ENCODE assay signal across 23 cellular contexts in genomic region chr22:40001800-40002577, GRCh38. TPM values are rescaled to one million over a fixed set of nuclear protein-coding genes. Genes with fewer than 3 reads are reported as not detected.
DNase-seq lines count a peak whose midpoint lies in the region; ATAC-seq, FAIRE-seq and TF ChIP-seq lines count a peak whose summit lies in the region.
"Had no signal": no experiment of that assay in that cellular context is flagged by ENCODE, and none has a peak within 500 bp of the region (broad histone marks: within the 10 kb centered on the region; RNA-seq: fewer than 3 reads in every experiment).

No MANE protein-coding gene starts in this region.

- H3K9me3 Mint-ChIP-seq in natural killer cell treated with Interleukin-12 subunit alpha and Interleukin-12 subunit beta and Interleukin-15 and Interleukin-18, amount 100 ng/mL, for 72 hours = no peaks in the 10 kb centered on the region
- H3K9me3 Mint-ChIP-seq in natural killer cell (no peaks in the 10 kb centered on the region), MCF 10A (ENCODE audit: unreplicated experiment) (no peaks in the 10 kb centered on the region)

- no peak for FAIRE-seq in kidney (lab: Jason Lieb, UNC)
- FAIRE-seq: A549 had no signal

- TF ChIP-seq CTCF in natural killer cell (IDR thresholded peaks at IDR 0.05) (no peak), MCF 10A (IDR thresholded peaks at IDR 0.05; ENCODE audit: unreplicated experiment) (no peak), kidney (IDR thresholded peaks at IDR 0.05; ENCODE audit: borderline replicate concordance, extremely low read depth, insufficient read depth) (no peak), GM10266 (IDR thresholded peaks at IDR 0.05; ENCODE audit: control insufficient read depth, insufficient read depth, low read depth, missing control alignments) (no peak), gastrocnemius medialis (IDR thresholded peaks at IDR 0.05 in 4 of 5, conservative IDR thresholded peaks at IDR 0.05 in 1 of 5) (no peak)

- in situ Hi-C loops in gastrocnemius medialis (cut with MboI; ENCODE audit: low sequenced_read_pairs in 4 of 4) = loop anchor here in 1 of 4 donors (25.0 kb wide), 1 partner anchor 640 kb away; no protein-coding TSS in a partner anchor

- H3K27me3 Mint-ChIP-seq in natural killer cell treated with Interleukin-12 subunit alpha and Interleukin-12 subunit beta and Interleukin-15 and Interleukin-18, amount 100 ng/mL, for 72 hours = peaks cover 0 to 9% of the 10 kb centered on the region in 2 donors
- H3K27me3 Mint-ChIP-seq in natural killer cell (ENCODE audit: low read depth in 2 of 2) (peaks cover 13 to 17% of the 10 kb centered on the region in 2 donors), MCF 10A (ENCODE audit: insufficient read depth, unreplicated experiment) (no peaks in the 10 kb centered on the region)
- H3K27me3 Mint-ChIP-seq: activated naive CD8-positive, alpha-beta T cell had no signal

- POLR2A ChIA-PET in MCF 10A (lab: Yijun Ruan, JAX) = interaction anchor here (0.7 to 2.8 kb wide), 5 partner anchors 14 to 482 kb away, joined by 3 to 11 read pairs (median 4); partner anchors contain the start of gene ATF4

- H3K36me3 ChIP-seq in kidney (ENCODE audit: control insufficient read depth in 1 of 2, insufficient read depth in 2 of 2, low read length in 2 of 2) (no peaks in the 10 kb centered on the region), gastrocnemius medialis (no peaks in the 10 kb centered on the region)
- H3K36me3 ChIP-seq: left lung, SJSA1, upper lobe of left lung had no signal

- no peaks in the 10 kb centered on the region for H3K4me1 Mint-ChIP-seq in natural killer cell treated with Interleukin-12 subunit alpha and Interleukin-12 subunit beta and Interleukin-15 and Interleukin-18, amount 100 ng/mL, for 72 hours (ENCODE audit: low read depth in 2 of 2)
- H3K4me1 Mint-ChIP-seq in natural killer cell (no peaks in the 10 kb centered on the region), MCF 10A (ENCODE audit: insufficient read depth, unreplicated experiment) (peaks cover 60% of the 10 kb centered on the region)

- no peak overlapping the region for H3K9ac ChIP-seq in kidney (ENCODE audit: low read length in 2 of 2)

- H3K4me1 ChIP-seq in kidney (ENCODE audit: control insufficient read depth in 1 of 2, insufficient read depth in 1 of 2, low read depth in 1 of 2, low read length in 2 of 2) (peaks cover 12 to 35% of the 10 kb centered on the region in 2 donors), gastrocnemius medialis (no peaks in the 10 kb centered on the region)
- H3K4me1 ChIP-seq: left lung, psoas muscle, SJSA1 had no signal

- peak; percentile 54 for DNase-seq in natural killer cell treated with Interleukin-12 subunit alpha and Interleukin-12 subunit beta and Interleukin-15 and Interleukin-18, amount 100 ng/mL, for 72 hours (ENCODE audit: low spot score)
- DNase-seq in natural killer cell (no peak), MCF 10A (ENCODE audit: unreplicated experiment) (peak; percentile 66), kidney (peak; percentile 45), GM10266 (ENCODE audit: extremely low spot score) (no peak), gastrocnemius medialis (no peak)
- DNase-seq: activated CD4-positive, alpha-beta T cell treated with anti-CD3 and anti-CD28 coated beads, Interleukin-2, amount 50 U/mL, for 1 hour; activated T-cell treated with anti-CD3 and anti-CD28 coated beads, Interleukin-2, amount 50 U/mL, for 1 hour; DND-41; left lung; NCI-H146; NCI-H226; psoas muscle; stimulated activated naive CD4-positive, alpha-beta T cell treated with Interleukin-2 at 50 U/mL for 16 hours; T-helper 9 cell; upper lobe of left lung had no signal

- H3K9me3 ChIP-seq in kidney (ENCODE audit: control insufficient read depth in 1 of 2, low read length in 2 of 2) = no peaks in the 10 kb centered on the region
- H3K9me3 ChIP-seq in gastrocnemius medialis = no peaks in the 10 kb centered on the region
- H3K9me3 ChIP-seq: A549, left lung, psoas muscle, SJSA1, upper lobe of left lung had no signal

- no TSS peak for BruUV-seq in MCF 10A (replicated peaks; lab: Mats Ljungman, UMichigan)

- intact Hi-C loops in natural killer cell (cut with micrococcal nuclease) = no loop called here
- intact Hi-C loops in MCF 10A (cut with micrococcal nuclease) = no loop called here
- intact Hi-C loops in kidney (cut with DNase I) = no loop called here
- intact Hi-C loops in gastrocnemius medialis (cut with DNase I; ENCODE audit: low total_unique reads) = no loop called here

- no peak for ATAC-seq in natural killer cell treated with Interleukin-12 subunit alpha and Interleukin-12 subunit beta and Interleukin-15 and Interleukin-18, amount 100 ng/mL, for 72 hours
- ATAC-seq in natural killer cell (no peak), HG03108 (IDR thresholded peaks at IDR 0.05; ENCODE audit: unreplicated experiment) (no peak), gastrocnemius medialis (no peak), HG02852 (IDR thresholded peaks at IDR 0.05; ENCODE audit: unreplicated experiment) (no peak)
- ATAC-seq: A549, left lung, psoas muscle had no signal

- no peaks in the 10 kb centered on the region for H3K36me3 Mint-ChIP-seq in natural killer cell treated with Interleukin-12 subunit alpha and Interleukin-12 subunit beta and Interleukin-15 and Interleukin-18, amount 100 ng/mL, for 72 hours
- no peaks in the 10 kb centered on the region for H3K36me3 Mint-ChIP-seq in natural killer cell
- peaks cover 22% of the 10 kb centered on the region for H3K36me3 Mint-ChIP-seq in MCF 10A (ENCODE audit: insufficient read depth, unreplicated experiment)

- no peak for TF ChIP-seq POLR2A in gastrocnemius medialis (IDR thresholded peaks at IDR 0.05)

- peaks cover 0 to 10% (median 0%) of the 10 kb centered on the region in 3 donors for H3K27me3 ChIP-seq in gastrocnemius medialis
- H3K27me3 ChIP-seq: SJSA1, upper lobe of left lung had no signal

- no peak overlapping the region for H3K4me3 ChIP-seq in kidney (ENCODE audit: low read length in 2 of 2)
- no peak overlapping the region for H3K4me3 ChIP-seq in gastrocnemius medialis
- H3K4me3 ChIP-seq: A549, left lung, psoas muscle, SJSA1, upper lobe of left lung had no signal

- H3K27ac ChIP-seq in kidney (ENCODE audit: low read depth in 2 of 2, low read length in 2 of 2) (no peak overlapping the region), gastrocnemius medialis (no peak overlapping the region)
- H3K27ac ChIP-seq: A549, C4-2B, left lung, psoas muscle, SJSA1, upper lobe of left lung had no signal

- H3K4me3 Mint-ChIP-seq in natural killer cell treated with Interleukin-12 subunit alpha and Interleukin-12 subunit beta and Interleukin-15 and Interleukin-18, amount 100 ng/mL, for 72 hours = no peak overlapping the region
- H3K4me3 Mint-ChIP-seq in natural killer cell (no peak overlapping the region), MCF 10A (ENCODE audit: unreplicated experiment) (no peak overlapping the region)
- H3K4me3 Mint-ChIP-seq: activated naive CD8-positive, alpha-beta T cell had no signal

- H3K27ac Mint-ChIP-seq in natural killer cell treated with Interleukin-12 subunit alpha and Interleukin-12 subunit beta and Interleukin-15 and Interleukin-18, amount 100 ng/mL, for 72 hours = no peak overlapping the region
- H3K27ac Mint-ChIP-seq in natural killer cell (no peak overlapping the region), MCF 10A (ENCODE audit: low read depth, unreplicated experiment) (peak overlapping the region; percentile 51)
- H3K27ac Mint-ChIP-seq: activated naive CD8-positive, alpha-beta T cell had no signal

- CTCF ChIA-PET in MCF 10A (lab: Yijun Ruan, JAX) = interaction anchor here (0.6 to 11.6 kb wide), 3 partner anchors 21 to 712 kb away, joined by 3 to 103 read pairs (median 4); no protein-coding TSS in a partner anchor

RNA-seq across cellular contexts. Expression of gene FAM83F, which starts 7.2 kb away (rescaled TPM):
- under 1 TPM in 1 of 2 donors, not detected in 1; 0.39 TPM for total RNA-seq in natural killer cell treated with Interleukin-12 subunit alpha and Interleukin-12 subunit beta and Interleukin-15 and Interleukin-18, amount 100 ng/mL, for 72 hours
- total RNA-seq in natural killer cell (1 to 10 TPM in 2 of 3 donors, not detected in 1; 1.0 to 7.5 TPM), MCF 10A (2022) (33.1 and 41.3 TPM in 2 replicates), kidney (13.1 TPM), gastrocnemius medialis (under 1 TPM in 3 of 4 donors, not detected in 1; 0.02 to 0.15 (median 0.07) TPM)
- polyA plus RNA-seq in kidney (ENCODE audit: insufficient read depth, low read depth, low replicate concordance) = 6.8 TPM
- total RNA-seq: myocyte, SJSA1 had no signal
- polyA plus RNA-seq: A549 had no signal

RNA-seq across cellular contexts. Expression of gene TMA7B, which starts 41.8 kb away (rescaled TPM):
- 1 to 10 TPM in 1 of 2 donors, under 1 TPM in 1; 0.86 to 2.8 TPM for total RNA-seq in natural killer cell treated with Interleukin-12 subunit alpha and Interleukin-12 subunit beta and Interleukin-15 and Interleukin-18, amount 100 ng/mL, for 72 hours
- total RNA-seq in natural killer cell = 1 to 10 TPM; 2.6 to 8.7 (median 6.7) TPM
- not detected in 2 replicates for total RNA-seq in MCF 10A (2022)
- 0.63 TPM for total RNA-seq in kidney
- not detected for polyA plus RNA-seq in kidney (ENCODE audit: insufficient read depth, low read depth, low replicate concordance)
- total RNA-seq in gastrocnemius medialis = not detected
- total RNA-seq: myocyte, psoas muscle, SJSA1 had no signal
- polyA plus RNA-seq: A549, psoas muscle had no signal

Comparison
In these comparisons a context has a peak if more than half of its experiments do, and no peak if none do; other contexts are left out.
1. DNase-seq: peak in natural killer cell treated with Interleukin-12 subunit alpha and Interleukin-12 subunit beta and Interleukin-15 and Interleukin-18, amount 100 ng/mL, for 72 hours (single experiment), MCF 10A (single experiment) and kidney (single experiment); none in natural killer cell (single experiment), GM10266 (single experiment) and gastrocnemius medialis (0 of 2).